In genomic region chr5:34017254-34017653, GRCh38 we compare ENCODE assay signal across 2 cellular contexts.
TF ChIP-seq lines count a peak whose summit lies in the region.

No MANE protein-coding gene starts in this region.

TF ChIP-seq in liver, 16 proteins besides CTCF, POLR2A, EP300 and RAD21:
- TF ChIP-seq EGR1 (IDR thresholded peaks at IDR 0.05; ENCODE audit: low read depth in 2 of 2) (no peak), YY1 (IDR thresholded peaks at IDR 0.05) (peak; percentile 61), NR2F2 (IDR thresholded peaks at IDR 0.05) (no peak), RXRA (IDR thresholded peaks at IDR 0.05) (peak; percentile 74 to 86), TAF1 (conservative IDR thresholded peaks at IDR 0.05) (no peak), FOXA2 (IDR thresholded peaks at IDR 0.05) (no peak), HNF4A (conservative IDR thresholded peaks at IDR 0.05) (peak; percentile 73 to 87)
- TF ChIP-seq, protein P1, sequence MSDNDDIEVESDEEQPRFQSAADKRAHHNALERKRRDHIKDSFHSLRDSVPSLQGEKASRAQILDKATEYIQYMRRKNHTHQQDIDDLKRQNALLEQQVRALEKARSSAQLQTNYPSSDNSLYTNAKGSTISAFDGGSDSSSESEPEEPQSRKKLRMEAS (IDR thresholded peaks at IDR 0.05), result peak; percentile 21
TF ChIP-seq in liver: peak in this region for 4.

TF ChIP-seq in HepG2, 621 proteins besides CTCF, POLR2A, EP300 and RAD21:
- TF ChIP-seq, protein P2, sequence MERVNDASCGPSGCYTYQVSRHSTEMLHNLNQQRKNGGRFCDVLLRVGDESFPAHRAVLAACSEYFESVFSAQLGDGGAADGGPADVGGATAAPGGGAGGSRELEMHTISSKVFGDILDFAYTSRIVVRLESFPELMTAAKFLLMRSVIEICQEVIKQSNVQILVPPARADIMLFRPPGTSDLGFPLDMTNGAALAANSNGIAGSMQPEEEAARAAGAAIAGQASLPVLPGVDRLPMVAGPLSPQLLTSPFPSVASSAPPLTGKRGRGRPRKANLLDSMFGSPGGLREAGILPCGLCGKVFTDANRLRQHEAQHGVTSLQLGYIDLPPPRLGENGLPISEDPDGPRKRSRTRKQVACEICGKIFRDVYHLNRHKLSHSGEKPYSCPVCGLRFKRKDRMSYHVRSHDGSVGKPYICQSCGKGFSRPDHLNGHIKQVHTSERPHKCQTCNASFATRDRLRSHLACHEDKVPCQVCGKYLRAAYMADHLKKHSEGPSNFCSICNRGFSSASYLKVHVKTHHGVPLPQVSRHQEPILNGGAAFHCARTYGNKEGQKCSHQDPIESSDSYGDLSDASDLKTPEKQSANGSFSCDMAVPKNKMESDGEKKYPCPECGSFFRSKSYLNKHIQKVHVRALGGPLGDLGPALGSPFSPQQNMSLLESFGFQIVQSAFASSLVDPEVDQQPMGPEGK (CRISPR knock-in tag; IDR thresholded peaks at IDR 0.05), result no peak
- TF ChIP-seq ZNF678 (CRISPR knock-in tag; IDR thresholded peaks at IDR 0.05) (no peak), PCBP2 (optimal IDR thresholded peaks at IDR 0.05; ENCODE audit: low read depth, low read length, poor library complexity, severe bottlenecking) (no peak), NCOA1 (CRISPR knock-in tag; IDR thresholded peaks at IDR 0.05) (no peak), HOMEZ (CRISPR knock-in tag; IDR thresholded peaks at IDR 0.05; ENCODE audit: low read depth) (no peak), POGZ (CRISPR knock-in tag; IDR thresholded peaks at IDR 0.05) (no peak), ZNF816 (CRISPR knock-in tag; IDR thresholded peaks at IDR 0.05; ENCODE audit: borderline replicate concordance) (no peak), THRA (CRISPR knock-in tag; IDR thresholded peaks at IDR 0.05; ENCODE audit: borderline replicate concordance) (no peak), ZMAT3 (CRISPR knock-in tag; conservative IDR thresholded peaks at IDR 0.05) (no peak), ZNF784 (CRISPR knock-in tag; IDR thresholded peaks at IDR 0.05; ENCODE audit: borderline replicate concordance) (no peak)
- TF ChIP-seq, protein P3, sequence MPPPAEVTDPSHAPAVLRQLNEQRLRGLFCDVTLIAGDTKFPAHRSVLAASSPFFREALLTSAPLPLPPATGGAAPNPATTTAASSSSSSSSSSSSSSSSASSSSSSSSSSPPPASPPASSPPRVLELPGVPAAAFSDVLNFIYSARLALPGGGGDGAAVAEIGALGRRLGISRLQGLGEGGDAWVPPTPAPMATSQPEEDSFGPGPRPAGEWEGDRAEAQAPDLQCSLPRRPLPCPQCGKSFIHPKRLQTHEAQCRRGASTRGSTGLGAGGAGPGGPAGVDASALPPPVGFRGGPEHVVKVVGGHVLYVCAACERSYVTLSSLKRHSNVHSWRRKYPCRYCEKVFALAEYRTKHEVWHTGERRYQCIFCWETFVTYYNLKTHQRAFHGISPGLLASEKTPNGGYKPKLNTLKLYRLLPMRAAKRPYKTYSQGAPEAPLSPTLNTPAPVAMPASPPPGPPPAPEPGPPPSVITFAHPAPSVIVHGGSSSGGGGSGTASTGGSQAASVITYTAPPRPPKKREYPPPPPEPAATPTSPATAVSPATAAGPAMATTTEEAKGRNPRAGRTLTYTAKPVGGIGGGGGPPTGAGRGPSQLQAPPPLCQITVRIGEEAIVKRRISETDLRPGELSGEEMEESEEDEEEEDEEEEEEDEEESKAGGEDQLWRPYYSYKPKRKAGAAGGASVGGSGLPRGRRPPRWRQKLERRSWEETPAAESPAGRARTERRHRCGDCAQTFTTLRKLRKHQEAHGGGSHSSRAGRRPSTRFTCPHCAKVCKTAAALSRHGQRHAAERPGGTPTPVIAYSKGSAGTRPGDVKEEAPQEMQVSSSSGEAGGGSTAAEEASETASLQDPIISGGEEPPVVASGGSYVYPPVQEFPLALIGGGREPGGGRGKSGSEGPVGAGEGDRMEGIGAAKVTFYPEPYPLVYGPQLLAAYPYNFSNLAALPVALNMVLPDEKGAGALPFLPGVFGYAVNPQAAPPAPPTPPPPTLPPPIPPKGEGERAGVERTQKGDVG (CRISPR knock-in tag; IDR thresholded peaks at IDR 0.05; ENCODE audit: borderline replicate concordance), result no peak
